ENCODE assay signal across 13 cellular contexts in genomic region chr20:33826270-33826897, GRCh38. TPM values are rescaled to one million over a fixed set of nuclear protein-coding genes. Genes with fewer than 3 reads are reported as not detected.
DNase-seq lines count a peak whose midpoint lies in the region; ATAC-seq and TF ChIP-seq lines count a peak whose summit lies in the region.
"Had no signal": no experiment of that assay in that cellular context is flagged by ENCODE, and none has a peak within 500 bp of the region (broad histone marks: within the 10 kb centered on the region; RNA-seq: fewer than 3 reads in every experiment).

No MANE protein-coding gene starts in this region.

- peak; percentile 17 for DNase-seq in DMS 273 (lab: John Stamatoyannopoulos, UW; ENCODE audit: unreplicated experiment)
- no peak for DNase-seq in DMS 273 treated with DMSO at 0.1 percent for 48 hours (lab: John Stamatoyannopoulos, UW)
- no peak for DNase-seq in activated B cell treated with CpG ODN at 0.5 μM for 24 hours
- no peak for DNase-seq in left lobe of liver (ENCODE audit: low spot score)
- no peak for DNase-seq in tibial artery
- DNase-seq in activated naive CD4-positive, alpha-beta T cell treated with anti-CD3 and anti-CD28 coated beads for 36 hours = no peak
- no peak for DNase-seq in GF-D8 (lab: John Stamatoyannopoulos, UW)
- no peak for DNase-seq in mesenteric fat pad (ENCODE audit: low spot score)
- DNase-seq: activated CD4-positive, alpha-beta T cell treated with anti-CD3 and anti-CD28 coated beads for 1 hour; left ventricle myocardium superior; MG63 had no signal

- CTCF ChIA-PET in activated B cell treated with CpG ODN at 0.5 μM for 24 hours (lab: Charles Lee) = interaction anchor here (0.7 to 1.8 kb wide), 2 partner anchors 37 to 243 kb away, joined by 3 to 6 read pairs; no protein-coding TSS in a partner anchor
- CTCF ChIA-PET in activated naive CD4-positive, alpha-beta T cell treated with anti-CD3 and anti-CD28 coated beads for 36 hours (lab: Charles Lee) = interaction anchor here (1.2 to 2.2 kb wide), 2 partner anchors 34 to 90 kb away, joined by 3 to 7 read pairs; no protein-coding TSS in a partner anchor

- no peaks in the 10 kb centered on the region for H3K9me3 ChIP-seq in tibial artery
- H3K9me3 ChIP-seq: MG63 had no signal

- ATAC-seq in activated B cell treated with CpG ODN at 0.5 μM for 24 hours (ENCODE audit: low read depth) (no peak), left lobe of liver (peak; percentile 78)
- ATAC-seq: left ventricle myocardium superior had no signal

- POLR2A ChIA-PET in activated B cell treated with CpG ODN at 0.5 μM for 24 hours (lab: Charles Lee) = interaction anchor here (1.3 kb wide), 1 partner anchor 15 kb away, joined by 4 read pairs; the partner anchor contains the start of gene CHMP4B

- H3K4me1 ChIP-seq in tibial artery = peaks cover 0 to 75% (median 51%) of the 10 kb centered on the region in 4 donors

- peaks cover 35% of the 10 kb centered on the region for H3K36me3 Mint-ChIP-seq in activated B cell treated with CpG ODN at 0.5 μM for 24 hours (ENCODE audit: low read depth)
- H3K36me3 Mint-ChIP-seq in activated naive CD4-positive, alpha-beta T cell treated with anti-CD3 and anti-CD28 coated beads for 36 hours (ENCODE audit: low read depth) = no peaks in the 10 kb centered on the region

- no peaks in the 10 kb centered on the region for H3K27me3 Mint-ChIP-seq in activated B cell treated with CpG ODN at 0.5 μM for 24 hours
- H3K27me3 Mint-ChIP-seq in activated naive CD4-positive, alpha-beta T cell treated with anti-CD3 and anti-CD28 coated beads for 36 hours (ENCODE audit: low read depth) = no peaks in the 10 kb centered on the region
- H3K27me3 Mint-ChIP-seq: activated naive CD4-positive, alpha-beta T cell treated with anti-CD3 and anti-CD28 coated beads, Interleukin-2, amount 50 U/mL, for 24 hours had no signal

- TF ChIP-seq CTCF in activated B cell treated with CpG ODN at 0.5 μM for 24 hours (IDR thresholded peaks at IDR 0.05) (no peak), tibial artery (IDR thresholded peaks at IDR 0.05) (no peak)

- peak overlapping the region; percentile 32 for H3K27ac Mint-ChIP-seq in activated B cell treated with CpG ODN at 0.5 μM for 24 hours
- H3K27ac Mint-ChIP-seq in activated naive CD4-positive, alpha-beta T cell treated with anti-CD3 and anti-CD28 coated beads for 36 hours = no peak overlapping the region

- peak overlapping the region; percentile 76 for H3K27ac ChIP-seq in tibial artery
- H3K27ac ChIP-seq: 22Rv1 had no signal

- no peaks in the 10 kb centered on the region for H3K36me3 ChIP-seq in tibial artery
- H3K36me3 ChIP-seq: MG63 had no signal

- peaks cover 80% of the 10 kb centered on the region for H3K4me1 Mint-ChIP-seq in activated B cell treated with CpG ODN at 0.5 μM for 24 hours
- H3K4me1 Mint-ChIP-seq in activated naive CD4-positive, alpha-beta T cell treated with anti-CD3 and anti-CD28 coated beads for 36 hours (ENCODE audit: low read depth) = peaks cover 70% of the 10 kb centered on the region

- no peak overlapping the region for H3K4me3 ChIP-seq in tibial artery
- H3K4me3 ChIP-seq: MG63 had no signal

- intact Hi-C loops in activated B cell treated with CpG ODN at 0.5 μM for 24 hours (cut with micrococcal nuclease) = loop anchor here (2.0 kb wide), 1 partner anchor 16 kb away; no protein-coding TSS in a partner anchor
- intact Hi-C loops in tibial artery (cut with DNase I; ENCODE audit: low total_unique reads) = no loop called here
- intact Hi-C loops in activated naive CD4-positive, alpha-beta T cell treated with anti-CD3 and anti-CD28 coated beads for 36 hours (cut with micrococcal nuclease) = no loop called here

- H3K4me3 Mint-ChIP-seq in activated B cell treated with CpG ODN at 0.5 μM for 24 hours = no peak overlapping the region
- H3K4me3 Mint-ChIP-seq in activated naive CD4-positive, alpha-beta T cell treated with anti-CD3 and anti-CD28 coated beads for 36 hours = no peak overlapping the region
- H3K4me3 Mint-ChIP-seq: activated naive CD4-positive, alpha-beta T cell treated with anti-CD3 and anti-CD28 coated beads, Interleukin-2, amount 50 U/mL, for 24 hours had no signal

- H3K9me3 Mint-ChIP-seq in activated B cell treated with CpG ODN at 0.5 μM for 24 hours = no peaks in the 10 kb centered on the region
- H3K9me3 Mint-ChIP-seq in activated naive CD4-positive, alpha-beta T cell treated with anti-CD3 and anti-CD28 coated beads for 36 hours = no peaks in the 10 kb centered on the region
- H3K9me3 Mint-ChIP-seq: activated naive CD4-positive, alpha-beta T cell treated with anti-CD3 and anti-CD28 coated beads, Interleukin-2, amount 50 U/mL, for 24 hours had no signal

- H3K27me3 ChIP-seq in tibial artery = no peaks in the 10 kb centered on the region
- H3K27me3 ChIP-seq: MG63 had no signal

RNA-seq across cellular contexts. Expression of gene CHMP4B, which starts 15.2 kb away (rescaled TPM):
- total RNA-seq in activated B cell treated with CpG ODN at 0.5 μM for 24 hours (116 and 121 TPM in 2 replicates), left lobe of liver (24.4 TPM), mesenteric fat pad (85.2 TPM)
- 10 to 100 TPM; 68.9 to 69.7 TPM for total RNA-seq in activated naive CD4-positive, alpha-beta T cell treated with anti-CD3 and anti-CD28 coated beads for 36 hours
